Comparison of ENCODE assay signal across 26 cellular contexts in the genomic region with DNA sequence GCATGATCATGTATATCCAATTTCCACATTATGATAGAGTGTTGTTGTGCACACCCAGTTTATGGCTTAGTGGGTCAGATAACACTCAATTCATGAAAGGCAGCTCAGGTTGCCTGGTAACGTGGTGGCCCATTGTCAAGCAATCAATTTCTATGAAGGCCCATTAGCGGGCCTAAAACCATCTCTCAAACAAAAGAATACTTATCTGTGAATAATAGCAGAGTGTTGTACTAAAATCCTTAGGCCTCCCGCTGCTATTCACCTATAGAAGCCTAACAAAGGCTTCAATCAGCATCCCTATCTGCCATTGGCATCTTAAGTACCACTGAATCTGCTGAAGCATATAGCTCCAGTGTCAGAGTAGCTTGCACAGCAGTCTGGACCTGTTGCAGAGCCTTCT.
"Had no signal": no experiment of that assay in that cellular context is flagged by ENCODE, and none has a peak within 500 bp of the region (broad histone marks: within the 10 kb centered on the region; RNA-seq: fewer than 3 reads in every experiment).

No MANE protein-coding gene starts in this region.

- H3K9me3 Mint-ChIP-seq: activated CD4-positive, alpha-beta memory T cell treated with anti-CD3 and anti-CD28 coated beads for 36 hours; activated CD4-positive, alpha-beta T cell treated with anti-CD3 and anti-CD28 coated beads, Interleukin-2, amount 10 ng/mL, durations not matched to agents 7 days and 5 days; activated naive CD4-positive, alpha-beta T cell treated with anti-CD3 and anti-CD28 coated beads for 36 hours; activated T-cell treated with anti-CD3 and anti-CD28 coated beads, Interleukin-2, amount 50 U/mL, for 4 hours; central memory CD8-positive, alpha-beta T cell had no signal

- H3K27ac ChIP-seq: SK-N-MC, VCaP had no signal

- H3K27ac Mint-ChIP-seq: activated CD4-positive, alpha-beta memory T cell treated with anti-CD3 and anti-CD28 coated beads for 36 hours; activated CD4-positive, alpha-beta T cell treated with anti-CD3 and anti-CD28 coated beads, Interleukin-2, amount 10 ng/mL, durations not matched to agents 7 days and 5 days; activated naive CD4-positive, alpha-beta T cell treated with anti-CD3 and anti-CD28 coated beads for 36 hours; activated naive CD8-positive, alpha-beta T cell; brain had no signal

- H3K4me3 Mint-ChIP-seq: activated CD4-positive, alpha-beta memory T cell treated with anti-CD3 and anti-CD28 coated beads for 36 hours; activated CD4-positive, alpha-beta T cell treated with anti-CD3 and anti-CD28 coated beads, Interleukin-2, amount 10 ng/mL, durations not matched to agents 7 days and 5 days; activated naive CD4-positive, alpha-beta T cell treated with anti-CD3 and anti-CD28 coated beads for 36 hours; activated naive CD8-positive, alpha-beta T cell; activated T-cell treated with anti-CD3 and anti-CD28 coated beads, Interleukin-2, amount 50 U/mL, for 4 hours; brain; central memory CD8-positive, alpha-beta T cell had no signal

- ATAC-seq: activated T-cell treated with anti-CD3 and anti-CD28 coated beads, Interleukin-2, amount 50 U/mL, for 4 hours; Panc1; Right ventricle myocardium inferior had no signal

- H3K27me3 Mint-ChIP-seq: activated CD4-positive, alpha-beta memory T cell treated with anti-CD3 and anti-CD28 coated beads for 36 hours; activated CD4-positive, alpha-beta T cell treated with anti-CD3 and anti-CD28 coated beads, Interleukin-2, amount 10 ng/mL, durations not matched to agents 7 days and 5 days; activated naive CD8-positive, alpha-beta T cell; brain; central memory CD8-positive, alpha-beta T cell had no signal

- H3K36me3 Mint-ChIP-seq: activated CD4-positive, alpha-beta memory T cell treated with anti-CD3 and anti-CD28 coated beads for 36 hours; activated naive CD8-positive, alpha-beta T cell; brain had no signal

- H3K4me1 Mint-ChIP-seq: activated CD4-positive, alpha-beta T cell treated with anti-CD3 and anti-CD28 coated beads, Interleukin-2, amount 10 ng/mL, durations not matched to agents 7 days and 5 days; brain; central memory CD8-positive, alpha-beta T cell had no signal

- DNase-seq: activated CD4-positive, alpha-beta memory T cell treated with anti-CD3 and anti-CD28 coated beads for 36 hours; activated CD4-positive, alpha-beta T cell treated with anti-CD3 and anti-CD28 coated beads, Interleukin-2, amount 10 ng/mL, durations not matched to agents 7 days and 5 days; activated CD4-positive, CD25-positive, alpha-beta regulatory T cell; activated CD8-positive, alpha-beta memory T cell treated with anti-CD3 and anti-CD28 coated beads for 24 hours; activated gamma-delta T cell; activated naive CD4-positive, alpha-beta T cell treated with anti-CD3 and anti-CD28 coated beads for 36 hours; activated T-cell treated with anti-CD3 and anti-CD28 coated beads, Interleukin-2, amount 50 U/mL, for 4 hours; amygdala; cortex of kidney; NCI-H1048; NCI-H1436 treated with DMSO at 0.1 percent for 48 hours; NCI-H187; NCI-H2081 treated with DMSO at 0.1 percent for 48 hours; NCI-H345; NCI-H510A; NCI-H774; OCI-M1; RPMI8226; T-helper 1 cell had no signal
